In the genomic region with DNA sequence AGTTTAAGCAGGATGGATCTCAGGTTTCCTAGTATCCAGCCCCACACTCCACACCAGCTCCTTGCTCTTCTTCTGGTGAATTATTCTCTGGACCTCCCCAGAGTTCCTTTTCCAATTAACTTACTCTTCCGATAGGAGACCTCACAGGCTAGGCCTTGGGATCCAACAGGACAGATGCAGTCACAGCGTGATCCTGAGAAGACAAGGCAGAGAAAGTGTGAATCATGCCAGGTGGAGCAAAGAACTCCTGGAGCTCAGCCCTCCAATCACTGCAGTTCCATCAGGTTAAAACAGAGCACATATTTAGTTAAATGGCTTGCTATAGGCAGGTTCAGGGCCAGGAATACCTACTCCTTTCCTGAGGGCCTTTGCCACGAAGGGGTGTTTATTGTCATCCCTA, we compare ENCODE assay signal across 19 cellular contexts. TPM values are rescaled to one million over a fixed set of nuclear protein-coding genes. Genes with fewer than 3 reads are reported as not detected.
DNase-seq lines count a peak whose midpoint lies in the region; ATAC-seq and TF ChIP-seq lines count a peak whose summit lies in the region.
"Had no signal": no experiment of that assay in that cellular context is flagged by ENCODE, and none has a peak within 500 bp of the region (broad histone marks: within the 10 kb centered on the region; RNA-seq: fewer than 3 reads in every experiment).

No MANE protein-coding gene starts in this region.

- peaks cover 5% of the 10 kb centered on the region for H3K9me3 Mint-ChIP-seq in neural progenitor cell

- H3K4me1 ChIP-seq in foreskin keratinocyte (no peaks in the 10 kb centered on the region), neural progenitor cell (peaks cover 26% of the 10 kb centered on the region), upper lobe of right lung (no peaks in the 10 kb centered on the region)
- H3K4me1 ChIP-seq: BE2C had no signal

- no peak overlapping the region for H2AFZ ChIP-seq in neural progenitor cell (replicated peaks)
- H2AFZ ChIP-seq: GM23248 had no signal

- no peak overlapping the region for H3K9ac ChIP-seq in neural progenitor cell
- H3K9ac ChIP-seq: GM23248 had no signal

- H3K4me3 ChIP-seq in neural progenitor cell (no peak overlapping the region), upper lobe of right lung (no peak overlapping the region)
- H3K4me3 ChIP-seq: GM12878, GM23248 had no signal

- peak; percentile 32 for ATAC-seq in foreskin keratinocyte
- no peak for ATAC-seq in upper lobe of right lung
- ATAC-seq: GM12878 had no signal

- H4K20me1 ChIP-seq in neural progenitor cell (ENCODE audit: low read depth): no peaks in the 10 kb centered on the region

- H3K27me3 ChIP-seq in foreskin keratinocyte: no peaks in the 10 kb centered on the region
- no peaks in the 10 kb centered on the region for H3K27me3 ChIP-seq in neural progenitor cell
- H3K27me3 ChIP-seq in upper lobe of right lung: no peaks in the 10 kb centered on the region
- H3K27me3 ChIP-seq: BE2C had no signal

- H3K27me3 Mint-ChIP-seq in neural progenitor cell (ENCODE audit: insufficient read depth, low read depth): peaks cover 9% of the 10 kb centered on the region
- H3K27me3 Mint-ChIP-seq: CD4-positive, CD25-positive, alpha-beta regulatory T cell had no signal

- H3K4me3 Mint-ChIP-seq in neural progenitor cell: no peak overlapping the region
- H3K4me3 Mint-ChIP-seq: CD4-positive, CD25-positive, alpha-beta regulatory T cell; CD8-positive, alpha-beta memory T cell had no signal

- TF ChIP-seq CTCF in foreskin keratinocyte (conservative IDR thresholded peaks at IDR 0.05) (no peak), neural progenitor cell (IDR thresholded peaks at IDR 0.05) (no peak), upper lobe of right lung (IDR thresholded peaks at IDR 0.05) (no peak)

- peak overlapping the region; percentile 37 for H3K4me2 ChIP-seq in neural progenitor cell

- H3K79me2 ChIP-seq in neural progenitor cell (ENCODE audit: low read depth): no peaks in the 10 kb centered on the region

- H3K27ac Mint-ChIP-seq in neural progenitor cell: no peak overlapping the region
- H3K27ac Mint-ChIP-seq: CD4-positive, CD25-positive, alpha-beta regulatory T cell; CD8-positive, alpha-beta memory T cell had no signal

- H3K36me3 ChIP-seq in neural progenitor cell: no peaks in the 10 kb centered on the region
- no peaks in the 10 kb centered on the region for H3K36me3 ChIP-seq in upper lobe of right lung
- H3K36me3 ChIP-seq: BE2C had no signal

- no peaks in the 10 kb centered on the region for H3K9me3 ChIP-seq in neural progenitor cell (ENCODE audit: low read depth)
- H3K9me3 ChIP-seq in upper lobe of right lung: no peaks in the 10 kb centered on the region
- H3K9me3 ChIP-seq: BE2C had no signal

- H3F3A ChIP-seq in neural progenitor cell (ENCODE audit: low read depth): peaks cover 18% of the 10 kb centered on the region

- peaks cover 32% of the 10 kb centered on the region for H3K4me1 Mint-ChIP-seq in neural progenitor cell
- H3K4me1 Mint-ChIP-seq: CD4-positive, CD25-positive, alpha-beta regulatory T cell; CD8-positive, alpha-beta memory T cell had no signal

- intact Hi-C loops in upper lobe of right lung (cut with DNase I): no loop called here

- DNase-seq in NCI-H446 treated with DMSO at 0.1 percent for 48 hours (lab: John Stamatoyannopoulos, UW) (peak; percentile 47), cerebellar cortex (ENCODE audit: low spot score) (peak; percentile 97), foreskin keratinocyte (peak in 1 of 2 donors; percentile 7), neural progenitor cell (ENCODE audit: low spot score) (peak; percentile 28), DMS53 treated with DMSO at 0.1 percent for 48 hours (lab: John Stamatoyannopoulos, UW; ENCODE audit: unreplicated experiment) (no peak), foreskin melanocyte (no peak), upper lobe of right lung (no peak)
- DNase-seq: ACHN; BE2C; CD4-positive, CD25-positive, alpha-beta regulatory T cell; CD8-positive, alpha-beta memory T cell; COR-L47; DMS153; DMS79 treated with DMSO at 0.1 percent for 48 hours; GM23248; HCEC 1CT had no signal

- H3K36me3 Mint-ChIP-seq in neural progenitor cell: no peaks in the 10 kb centered on the region
- H3K36me3 Mint-ChIP-seq: CD4-positive, CD25-positive, alpha-beta regulatory T cell; CD8-positive, alpha-beta memory T cell had no signal

- no peak overlapping the region for H3K27ac ChIP-seq in foreskin keratinocyte
- H3K27ac ChIP-seq in neural progenitor cell: no peak overlapping the region
- H3K27ac ChIP-seq in upper lobe of right lung: no peak overlapping the region
- H3K27ac ChIP-seq: GM23248, HL-60 had no signal

RNA-seq across cellular contexts. Expression of a gene that starts 34.1 kb away (rescaled TPM):
- not detected in 2 replicates for total RNA-seq in foreskin keratinocyte
- not detected in 2 replicates for polyA plus RNA-seq in foreskin keratinocyte
- not detected in 2 replicates for total RNA-seq in neural progenitor cell (ENCODE audit: low replicate concordance)
- total RNA-seq in upper lobe of right lung: not detected
- total RNA-seq: CD8-positive, alpha-beta memory T cell; GM12878; GM23248; HT1080 had no signal
- polyA plus RNA-seq: CD4-positive, CD25-positive, alpha-beta regulatory T cell; CD8-positive, alpha-beta memory T cell; GM12878; GM23248 had no signal

Comparison
In these comparisons a context has a peak if more than half of its experiments do, and no peak if none do; other contexts are left out.
1. DNase-seq: peak in NCI-H446 treated with DMSO at 0.1 percent for 48 hours (single experiment), cerebellar cortex (single experiment) and neural progenitor cell (single experiment); none in DMS53 treated with DMSO at 0.1 percent for 48 hours (single experiment), foreskin melanocyte (single experiment) and upper lobe of right lung (single experiment).